In the genomic region with DNA sequence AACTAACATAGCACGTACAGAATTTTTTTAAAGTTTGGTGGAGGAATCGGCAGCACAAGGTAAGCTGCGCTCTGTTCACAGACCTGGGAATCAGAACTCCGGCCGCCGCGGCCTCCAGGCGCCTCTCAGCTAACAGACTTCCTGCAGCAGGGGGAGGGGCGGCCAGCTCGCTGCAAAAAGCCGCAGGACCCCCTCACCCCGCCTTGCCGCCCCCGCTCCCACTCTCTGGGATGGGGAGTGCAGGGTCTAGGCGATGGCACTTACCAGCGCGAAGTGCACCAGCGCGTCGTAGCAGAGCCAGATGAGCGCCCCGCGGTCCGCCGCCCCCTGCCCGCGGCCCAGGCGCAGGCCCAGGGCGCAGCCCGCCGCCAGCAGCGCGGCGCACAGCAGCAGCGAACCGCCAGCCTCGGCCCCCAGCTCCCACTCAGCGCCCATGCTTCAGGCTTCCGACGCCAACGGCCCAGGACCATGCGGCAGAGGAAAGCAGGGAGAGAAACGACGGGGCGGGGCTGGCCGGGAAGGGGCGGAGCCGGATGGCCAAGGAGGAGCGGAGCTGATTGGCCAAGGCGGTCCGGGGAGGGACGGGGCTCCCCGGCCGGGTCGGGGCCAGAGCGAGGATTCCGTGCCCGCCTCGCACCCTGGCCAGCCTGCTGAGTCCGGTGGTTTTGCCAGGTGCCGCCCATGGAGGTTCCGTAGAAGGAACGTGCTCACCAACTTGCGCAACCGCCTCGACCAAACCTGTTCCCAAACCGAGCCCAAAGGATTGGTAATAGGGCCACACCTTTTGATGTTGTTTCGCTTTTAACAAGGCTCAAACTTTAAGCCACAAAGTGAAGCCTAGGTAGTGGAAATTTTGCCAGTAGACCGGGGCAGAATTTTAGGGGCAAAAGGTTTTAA, we compare ENCODE assay signal across 8 cellular contexts. TPM values are rescaled to one million over a fixed set of nuclear protein-coding genes. Genes with fewer than 3 reads are reported as not detected.
A peak's percentile ranks its signal among the peaks of the same experiment; 100 is the strongest.
DNase-seq lines count a peak whose midpoint lies in the region; ATAC-seq lines count a peak whose summit lies in the region.

A gene (minus strand): TSS at position 497 of the 897 bp plus-strand sequence. CDS start 62 bp downstream, at position 435.

- H3K27me3 Mint-ChIP-seq in CD4-positive, alpha-beta memory T cell, result no peaks in the 10 kb centered on the region

- intact Hi-C loops in CD4-positive, alpha-beta memory T cell (cut with micrococcal nuclease), result loop anchor here (1.0 to 5.0 kb wide), 3 partner anchors 41 to 102 kb away; no protein-coding TSS in a partner anchor

- POLR2A ChIA-PET in CD4-positive, alpha-beta memory T cell (lab: Charles Lee; ENCODE audit: partially characterized antibody), result interaction anchor here (0.8 to 2.5 kb wide), 9 partner anchors 14 to 435 kb away, joined by 3 to 44 read pairs (median 3); a partner anchor contains a TSS

- peak within 1 kb of the TSS; percentile 87 to 93 (median 90) for H3K4me3 Mint-ChIP-seq in CD4-positive, alpha-beta memory T cell

- peak; percentile 70 to 86 (median 78) for DNase-seq in CD4-positive, alpha-beta memory T cell
- DNase-seq in NCI-H82 treated with DMSO at 0.1 percent for 48 hours (lab: John Stamatoyannopoulos, UW; ENCODE audit: unreplicated experiment) (peak; percentile 88), lung microvascular endothelial cell (ENCODE audit: low read depth in 2 of 2) (peak; percentile 91 to 92)
- peak; percentile 77 to 81 for DNase-seq in activated CD8-positive, alpha-beta memory T cell treated with anti-CD3 and anti-CD28 coated beads for 1 hour (ENCODE audit: extremely low read depth in 1 of 2, low read depth in 1 of 2)
- DNase-seq in effector CD8-positive, alpha-beta T cell (lab: John Stamatoyannopoulos, UW), result peak; percentile 82
- peak; percentile 78 to 93 (median 85) for DNase-seq in stimulated activated CD4-positive, alpha-beta T cell treated with anti-CD3 and anti-CD28 coated beads, TNF-alpha, amount 100 ng/mL, for 4 hours (ENCODE audit: low read depth in 3 of 3)

- CTCF ChIA-PET in CD4-positive, alpha-beta memory T cell (lab: Charles Lee; ENCODE audit: partially characterized antibody), result interaction anchor here (0.6 to 1.5 kb wide), 6 partner anchors 12 to 353 kb away, joined by 3 to 5 read pairs (median 3); a partner anchor contains a TSS

- H3K36me3 ChIP-seq in CD4-positive, alpha-beta memory T cell (ENCODE audit: insufficient read depth, low read length), result no peaks in the 10 kb centered on the region

- H3K36me3 Mint-ChIP-seq in CD4-positive, alpha-beta memory T cell, result peaks cover 4 to 5% of the 10 kb centered on the region in 2 donors

- H3K9me3 Mint-ChIP-seq in CD4-positive, alpha-beta memory T cell, result no peaks in the 10 kb centered on the region

- no peaks in the 10 kb centered on the region for H3K9me3 ChIP-seq in CD4-positive, alpha-beta memory T cell (ENCODE audit: control insufficient read depth in 1 of 2, low read length in 2 of 2)

- peak within 1 kb of the TSS; percentile 55 for H3K27ac ChIP-seq in CD4-positive, alpha-beta memory T cell (ENCODE audit: low read depth, low read length)

- peak within 1 kb of the TSS; percentile 50 to 93 for H3K4me3 ChIP-seq in CD4-positive, alpha-beta memory T cell (ENCODE audit: low read length in 2 of 2)

- peaks cover 19% of the 10 kb centered on the region for H3K4me1 ChIP-seq in CD4-positive, alpha-beta memory T cell (ENCODE audit: insufficient read depth, low read length)

- peak within 1 kb of the TSS; percentile 59 to 90 (median 74) for H3K27ac Mint-ChIP-seq in CD4-positive, alpha-beta memory T cell

- no peaks in the 10 kb centered on the region for H3K27me3 ChIP-seq in CD4-positive, alpha-beta memory T cell (ENCODE audit: insufficient read depth, low read length)

- H3K4me1 Mint-ChIP-seq in CD4-positive, alpha-beta memory T cell, result peaks cover 19 to 39% (median 31%) of the 10 kb centered on the region in 4 donors

- ATAC-seq in GM19397 (IDR thresholded peaks at IDR 0.05; ENCODE audit: unreplicated experiment) (peak; percentile 99), HG03565 (IDR thresholded peaks at IDR 0.05; ENCODE audit: unreplicated experiment) (peak; percentile 76)

RNA-seq across cellular contexts. Expression of the gene that starts here (rescaled TPM):
- 10 to 100 TPM; 15.1 to 15.3 TPM for total RNA-seq in CD4-positive, alpha-beta memory T cell
- 10 to 100 TPM; 53.6 to 61.6 TPM for polyA plus RNA-seq in CD4-positive, alpha-beta memory T cell
- 82.8 and 102 TPM in 2 replicates for total RNA-seq in lung microvascular endothelial cell

Comparison
In these comparisons a context has a peak if more than half of its experiments do, and no peak if none do; other contexts are left out.
1. Peak in every context shown above with its lines: DNase-seq, ATAC-seq, H3K4me3 ChIP-seq and H3K27ac ChIP-seq.